In genomic region chr2:112584134-112584890, GRCh38 we compare ENCODE assay signal across 1 cellular context.
TF ChIP-seq lines count a peak whose summit lies in the region.

CHCHD5 (plus strand) TSS chr2:112584609; CDS start chr2:112584648, 39 bp downstream.

TF ChIP-seq in HEK293, 187 proteins besides CTCF, POLR2A, EP300 and RAD21 (continued from another document and continues in another):
- TF ChIP-seq ZNF513 (tag by site-specific recombination; IDR thresholded peaks at IDR 0.05) (0 out of 2 replicates have a peak, but pooled peaks have one; percentile 41), REPIN1 (tag by site-specific recombination; IDR thresholded peaks at IDR 0.05; ENCODE audit: low read depth) (no peak; the same call in 1 of the 2 replicates), ZNF704 (tag by site-specific recombination; IDR thresholded peaks at IDR 0.05) (no peak), ZNF391 (tag by site-specific recombination; IDR thresholded peaks at IDR 0.05; ENCODE audit: borderline replicate concordance, low read depth) (no peak), BCL11A (tag by site-specific recombination; IDR thresholded peaks at IDR 0.05; ENCODE audit: low read depth) (no peak), ZNF654 (tag by site-specific recombination; IDR thresholded peaks at IDR 0.05; ENCODE audit: low read depth) (no peak), ZNF132 (tag by site-specific recombination; IDR thresholded peaks at IDR 0.05; ENCODE audit: borderline replicate concordance) (no peak), ZNF561 (tag by site-specific recombination; IDR thresholded peaks at IDR 0.05; ENCODE audit: borderline replicate concordance) (peak; percentile 13; the same call in 1 of the 2 replicates), HOXA7 (CRISPR knock-in tag; IDR thresholded peaks at IDR 0.05; ENCODE audit: borderline replicate concordance) (no peak), ZNF169 (tag by site-specific recombination; IDR thresholded peaks at IDR 0.05) (no peak), ZNF426 (tag by site-specific recombination; IDR thresholded peaks at IDR 0.05) (no peak), SALL2 (tag by site-specific recombination; IDR thresholded peaks at IDR 0.05; ENCODE audit: borderline replicate concordance) (no peak), ZNF18 (tag by site-specific recombination; IDR thresholded peaks at IDR 0.05) (0 out of 2 replicates have a peak, but pooled peaks have one; percentile 11), ZNF184 (tag by site-specific recombination; IDR thresholded peaks at IDR 0.05) (no peak), ZIC2 (tag by site-specific recombination; IDR thresholded peaks at IDR 0.05) (no peak), IKZF3 (tag by site-specific recombination; IDR thresholded peaks at IDR 0.05) (peak; percentile 33; the same call in 1 of the 2 replicates), ZBTB20 (tag by site-specific recombination; IDR thresholded peaks at IDR 0.05) (peak; percentile 72), ZBTB26 (tag by site-specific recombination; optimal IDR thresholded peaks at IDR 0.05) (peak; percentile 68), ZBTB8A (tag by site-specific recombination; IDR thresholded peaks at IDR 0.05) (0 out of 2 replicates have a peak, but pooled peaks have one; percentile 23), ZNF416 (tag by site-specific recombination; IDR thresholded peaks at IDR 0.05) (no peak), ZNF292 (tag by site-specific recombination; IDR thresholded peaks at IDR 0.05; ENCODE audit: borderline replicate concordance, low read depth) (no peak), ZFP37 (tag by site-specific recombination; IDR thresholded peaks at IDR 0.05) (no peak), ZNF624 (tag by site-specific recombination; IDR thresholded peaks at IDR 0.05) (no peak), ZNF266 (tag by site-specific recombination; IDR thresholded peaks at IDR 0.05; ENCODE audit: low read depth) (no peak), YY2 (tag by site-specific recombination; IDR thresholded peaks at IDR 0.05) (peak; percentile 96), ZBTB44 (tag by site-specific recombination; IDR thresholded peaks at IDR 0.05) (no peak; the same call in 1 of the 2 replicates), ZFP41 (tag by site-specific recombination; IDR thresholded peaks at IDR 0.05; ENCODE audit: borderline replicate concordance) (no peak), ZNF701 (tag by site-specific recombination; IDR thresholded peaks at IDR 0.05) (no peak), HIC1 (tag by site-specific recombination; IDR thresholded peaks at IDR 0.05) (no peak; the same call in 1 of the 2 replicates), TCF7L2 (IDR thresholded peaks at IDR 0.05; ENCODE audit: borderline replicate concordance, low read depth, low read length) (0 out of 2 replicates have a peak, but pooled peaks have one; percentile 23), ZNF658 (tag by site-specific recombination; IDR thresholded peaks at IDR 0.05) (no peak), ZFHX2 (tag by site-specific recombination; conservative IDR thresholded peaks at IDR 0.05) (no peak), ZNF621 (tag by site-specific recombination; IDR thresholded peaks at IDR 0.05) (no peak), BCL11B (tag by site-specific recombination; IDR thresholded peaks at IDR 0.05; ENCODE audit: low read depth) (no peak), OVOL3 (tag by site-specific recombination; IDR thresholded peaks at IDR 0.05) (0 out of 2 replicates have a peak, but pooled peaks have one; percentile 14), KLF10 (tag by site-specific recombination; IDR thresholded peaks at IDR 0.05) (no peak; the same call in 1 of the 2 replicates), ZNF791 (tag by site-specific recombination; IDR thresholded peaks at IDR 0.05) (no peak), ZNF501 (tag by site-specific recombination; IDR thresholded peaks at IDR 0.05) (0 out of 2 replicates have a peak, but pooled peaks have one; percentile 55), ZNF610 (tag by site-specific recombination; IDR thresholded peaks at IDR 0.05; ENCODE audit: borderline replicate concordance) (peak; percentile 41; the same call in 1 of the 2 replicates), PATZ1 (tag by site-specific recombination; IDR thresholded peaks at IDR 0.05) (0 out of 2 replicates have a peak, but pooled peaks have one; percentile 35), ZSCAN16 (tag by site-specific recombination; IDR thresholded peaks at IDR 0.05) (no peak), ZNF585B (tag by site-specific recombination; IDR thresholded peaks at IDR 0.05) (no peak), ZNF155 (tag by site-specific recombination; IDR thresholded peaks at IDR 0.05) (no peak), WT1 (tag by site-specific recombination; IDR thresholded peaks at IDR 0.05) (no peak), ZNF707 (tag by site-specific recombination; IDR thresholded peaks at IDR 0.05) (no peak), ZNF548 (tag by site-specific recombination; IDR thresholded peaks at IDR 0.05) (no peak), HOXD13 (CRISPR knock-in tag; IDR thresholded peaks at IDR 0.05; ENCODE audit: borderline replicate concordance) (no peak), ZNF530 (tag by site-specific recombination; IDR thresholded peaks at IDR 0.05; ENCODE audit: low read depth) (no peak), AEBP2 (tag by site-specific recombination; IDR thresholded peaks at IDR 0.05; ENCODE audit: borderline replicate concordance) (no peak), SP3 (tag by site-specific recombination; IDR thresholded peaks at IDR 0.05) (peak; percentile 79), ZXDB (tag by site-specific recombination; IDR thresholded peaks at IDR 0.05) (peak; percentile 71), ZNF16 (tag by site-specific recombination; IDR thresholded peaks at IDR 0.05; ENCODE audit: low read depth) (no peak), KLF16 (tag by site-specific recombination; IDR thresholded peaks at IDR 0.05) (no peak), ZNF830 (tag by site-specific recombination; IDR thresholded peaks at IDR 0.05; ENCODE audit: low read depth) (no peak), ZFP69B (tag by site-specific recombination; IDR thresholded peaks at IDR 0.05) (no peak), KLF7 (tag by site-specific recombination; IDR thresholded peaks at IDR 0.05; ENCODE audit: borderline replicate concordance) (no peak), ZNF223 (tag by site-specific recombination; IDR thresholded peaks at IDR 0.05) (no peak), ZNF529 (tag by site-specific recombination; IDR thresholded peaks at IDR 0.05; ENCODE audit: insufficient replicate concordance) (no peak), ZBTB21 (tag by site-specific recombination; IDR thresholded peaks at IDR 0.05) (no peak; the same call in 1 of the 2 replicates), ZNF114 (tag by site-specific recombination; IDR thresholded peaks at IDR 0.05) (no peak), ZNF324 (tag by site-specific recombination; IDR thresholded peaks at IDR 0.05) (no peak), ZNF629 (tag by site-specific recombination; IDR thresholded peaks at IDR 0.05) (peak; percentile 84), ZNF433 (tag by site-specific recombination; IDR thresholded peaks at IDR 0.05; ENCODE audit: low read depth) (no peak), ZFP3 (tag by site-specific recombination; IDR thresholded peaks at IDR 0.05; ENCODE audit: low read depth) (no peak)
